Comparison of ENCODE assay signal across 1 cellular context in genomic region chr5:64690104-64690416, GRCh38.
TF ChIP-seq lines count a peak whose summit lies in the region.

No MANE protein-coding gene starts in this region.

TF ChIP-seq in IMR-90, 13 proteins besides CTCF, POLR2A, EP300 and RAD21 (continued from another document):
- no peak for TF ChIP-seq NFE2L2 (IDR thresholded peaks at IDR 0.05; ENCODE audit: low read depth, low read length)
- TF ChIP-seq FOS (IDR thresholded peaks at IDR 0.05; ENCODE audit: low read depth, low read length) = no peak
